Comparison of ENCODE assay signal across 25 cellular contexts in genomic region chr10:59004392-59004791, GRCh38.
"Had no signal": no experiment of that assay in that cellular context is flagged by ENCODE, and none has a peak within 500 bp of the region (broad histone marks: within the 10 kb centered on the region; RNA-seq: fewer than 3 reads in every experiment).

No MANE protein-coding gene starts in this region.

- H3K4me2 ChIP-seq: neural progenitor cell had no signal

- H3K36me3 ChIP-seq: brain microvascular endothelial cell, esophagus squamous epithelium, heart right ventricle, neural progenitor cell, right atrium auricular region, upper lobe of left lung, vagina had no signal

- H2AFZ ChIP-seq: neural progenitor cell had no signal

- H3K27ac ChIP-seq: brain microvascular endothelial cell, epithelial cell of prostate, esophagus squamous epithelium, heart right ventricle, neural progenitor cell, right atrium auricular region, upper lobe of left lung, vagina had no signal

- ATAC-seq: activated T-cell treated with anti-CD3 and anti-CD28 coated beads, Interleukin-2, amount 50 U/mL, for 72 hours; heart right ventricle; naive thymus-derived CD4-positive, alpha-beta T cell; T-cell had no signal

- H3K9ac ChIP-seq: neural progenitor cell had no signal

- H3K4me3 ChIP-seq: esophagus squamous epithelium, heart right ventricle, neural progenitor cell, right atrium auricular region, upper lobe of left lung, vagina had no signal

- H3K9me3 ChIP-seq: esophagus squamous epithelium, heart right ventricle, right atrium auricular region, upper lobe of left lung, vagina had no signal

- H3K27me3 ChIP-seq: brain microvascular endothelial cell, esophagus squamous epithelium, heart right ventricle, neural progenitor cell, right atrium auricular region, upper lobe of left lung, vagina had no signal

- DNase-seq: activated CD4-positive, alpha-beta T cell treated with anti-CD3 and anti-CD28 coated beads for 4 hours; activated CD4-positive, alpha-beta T cell treated with anti-CD3 and anti-CD28 coated beads, Interleukin-2, amount 50 U/mL, for 4 hours; activated naive CD4-positive, alpha-beta T cell treated with anti-CD3 and anti-CD28 coated beads for 36 hours; activated naive CD8-positive, alpha-beta T cell treated with anti-CD3 and anti-CD28 coated beads for 36 hours; activated T-cell treated with anti-CD3 and anti-CD28 coated beads for 4 hours; activated T-cell treated with anti-CD3 and anti-CD28 coated beads, Interleukin-2, amount 50 U/mL, for 72 hours; brain microvascular endothelial cell; effector CD8-positive, alpha-beta T cell; esophagus squamous epithelium; foreskin melanocyte; heart right ventricle; midbrain; naive thymus-derived CD4-positive, alpha-beta T cell; occipital lobe; stimulated activated CD4-positive, alpha-beta T cell treated with anti-CD3 and anti-CD28 coated beads, Interleukin-15, amount 100 ng/mL, for 24 hours; stimulated activated naive CD4-positive, alpha-beta T cell; T-cell; upper lobe of left lung had no signal

- H3K4me1 ChIP-seq: esophagus squamous epithelium, upper lobe of left lung had no signal

- FAIRE-seq: astrocyte, endometrium, islet of Langerhans had no signal
